ENCODE assay signal across 2 cellular contexts in genomic region chr18:70329076-70329475, GRCh38.
TF ChIP-seq lines count a peak whose summit lies in the region.

No MANE protein-coding gene starts in this region.

TF ChIP-seq in SK-N-SH, 30 proteins besides CTCF, POLR2A, EP300 and RAD21:
- TF ChIP-seq IRF3 (IDR thresholded peaks at IDR 0.05; ENCODE audit: low read depth, low read length): no peak
- TF ChIP-seq, protein P1, sequence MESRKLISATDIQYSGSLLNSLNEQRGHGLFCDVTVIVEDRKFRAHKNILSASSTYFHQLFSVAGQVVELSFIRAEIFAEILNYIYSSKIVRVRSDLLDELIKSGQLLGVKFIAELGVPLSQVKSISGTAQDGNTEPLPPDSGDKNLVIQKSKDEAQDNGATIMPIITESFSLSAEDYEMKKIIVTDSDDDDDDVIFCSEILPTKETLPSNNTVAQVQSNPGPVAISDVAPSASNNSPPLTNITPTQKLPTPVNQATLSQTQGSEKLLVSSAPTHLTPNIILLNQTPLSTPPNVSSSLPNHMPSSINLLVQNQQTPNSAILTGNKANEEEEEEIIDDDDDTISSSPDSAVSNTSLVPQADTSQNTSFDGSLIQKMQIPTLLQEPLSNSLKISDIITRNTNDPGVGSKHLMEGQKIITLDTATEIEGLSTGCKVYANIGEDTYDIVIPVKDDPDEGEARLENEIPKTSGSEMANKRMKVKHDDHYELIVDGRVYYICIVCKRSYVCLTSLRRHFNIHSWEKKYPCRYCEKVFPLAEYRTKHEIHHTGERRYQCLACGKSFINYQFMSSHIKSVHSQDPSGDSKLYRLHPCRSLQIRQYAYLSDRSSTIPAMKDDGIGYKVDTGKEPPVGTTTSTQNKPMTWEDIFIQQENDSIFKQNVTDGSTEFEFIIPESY (IDR thresholded peaks at IDR 0.05; ENCODE audit: borderline replicate concordance, low read depth): no peak
- TF ChIP-seq MEF2A (IDR thresholded peaks at IDR 0.05; ENCODE audit: borderline replicate concordance, low read depth): 0 out of 2 replicates have a peak, but pooled peaks have one; percentile 9
- TF ChIP-seq JUND (IDR thresholded peaks at IDR 0.05): no peak
- TF ChIP-seq FOXJ3 (CRISPR knock-in tag; IDR thresholded peaks at IDR 0.05): no peak
- TF ChIP-seq SIN3A (IDR thresholded peaks at IDR 0.05; ENCODE audit: borderline replicate concordance, low read depth, low read length): no peak
- no peak for TF ChIP-seq RXRA (IDR thresholded peaks at IDR 0.05; ENCODE audit: borderline replicate concordance, low read depth)

TF ChIP-seq in SK-N-SH treated with all-trans-retinoic acid at 6 μM for 48 hours, 23 proteins besides CTCF, POLR2A, EP300 and RAD21:
- no peak for TF ChIP-seq ZNF8 (CRISPR knock-in tag; IDR thresholded peaks at IDR 0.05)
- TF ChIP-seq OSR1 (CRISPR knock-in tag; IDR thresholded peaks at IDR 0.05): no peak
- no peak for TF ChIP-seq ZNF70 (CRISPR knock-in tag; IDR thresholded peaks at IDR 0.05)
TF ChIP-seq in SK-N-SH treated with all-trans-retinoic acid at 6 μM for 48 hours: peak in this region for 0.
